Comparison of ENCODE assay signal across 9 cellular contexts in genomic region chr3:187042062-187042745, GRCh38.
DNase-seq lines count a peak whose midpoint lies in the region; ATAC-seq and TF ChIP-seq lines count a peak whose summit lies in the region.
"Had no signal": no experiment of that assay in that cellular context is flagged by ENCODE, and none has a peak within 500 bp of the region (broad histone marks: within the 10 kb centered on the region; RNA-seq: fewer than 3 reads in every experiment).

No MANE protein-coding gene starts in this region.

- H3K9me3 ChIP-seq in smooth muscle cell (replicated peaks; ENCODE audit: low read depth): no peaks in the 10 kb centered on the region
- H3K9me3 ChIP-seq: psoas muscle had no signal

- CTCF ChIA-PET in activated CD4-positive, alpha-beta T cell treated with anti-CD3 and anti-CD28 coated beads, Interleukin-2, amount 10 ng/mL, durations not matched to agents 7 days and 5 days (lab: Charles Lee): interaction anchor here (1.9 to 3.8 kb wide), 3 partner anchors 12 to 110 kb away, joined by 6 to 24 read pairs (median 6); no protein-coding TSS in a partner anchor
- CTCF ChIA-PET in activated CD8-positive, alpha-beta T cell treated with anti-CD3 and anti-CD28 coated beads, Interleukin-2, amount 10 ng/mL, durations not matched to agents 7 days and 5 days (lab: Charles Lee): interaction anchor here (1.0 to 2.8 kb wide), 7 partner anchors 12 to 193 kb away, joined by 3 to 18 read pairs (median 5); no protein-coding TSS in a partner anchor

- no peak overlapping the region for H3K4me2 ChIP-seq in smooth muscle cell

- H3K9ac ChIP-seq in smooth muscle cell (ENCODE audit: low read depth): no peak overlapping the region

- WGBS in smooth muscle cell (ENCODE audit: low lambda C conversion rate): 79% methylated on average over 7 of the region's 7 CpGs

- H3K36me3 ChIP-seq in smooth muscle cell (ENCODE audit: low read depth): no peaks in the 10 kb centered on the region

- TF ChIP-seq CTCF in smooth muscle cell (IDR thresholded peaks at IDR 0.05; ENCODE audit: borderline replicate concordance, insufficient read depth, poor library complexity, severe bottlenecking): no peak

- no peak for DNase-seq in activated CD4-positive, alpha-beta T cell treated with anti-CD3 and anti-CD28 coated beads, Interleukin-2, amount 10 ng/mL, durations not matched to agents 7 days and 5 days
- no peak for DNase-seq in activated CD4-positive, alpha-beta T cell treated with anti-CD3 and anti-CD28 coated beads, Interleukin-2, amount 50 U/mL, for 48 hours
- no peak for DNase-seq in activated CD8-positive, alpha-beta T cell treated with anti-CD3 and anti-CD28 coated beads, Interleukin-2, amount 10 ng/mL, durations not matched to agents 7 days and 5 days
- DNase-seq in smooth muscle cell (lab: John Stamatoyannopoulos, UW; ENCODE audit: unreplicated experiment) (no peak), NCI-H345 (lab: John Stamatoyannopoulos, UW) (no peak), dermis blood vessel endothelial cell (no peak)
- DNase-seq: psoas muscle had no signal

- H3K27ac ChIP-seq in smooth muscle cell (ENCODE audit: low read depth): peak overlapping the region; percentile 12
- H3K27ac ChIP-seq: psoas muscle had no signal

- H3K4me3 ChIP-seq in smooth muscle cell: no peak overlapping the region
- H3K4me3 ChIP-seq: psoas muscle had no signal

- H3F3A ChIP-seq in smooth muscle cell (ENCODE audit: low read depth): no peaks in the 10 kb centered on the region

- no peaks in the 10 kb centered on the region for H3K4me1 ChIP-seq in smooth muscle cell (ENCODE audit: low read depth)

- peaks cover 13% of the 10 kb centered on the region for H3K9me3 Mint-ChIP-seq in activated CD4-positive, alpha-beta T cell treated with anti-CD3 and anti-CD28 coated beads, Interleukin-2, amount 10 ng/mL, durations not matched to agents 7 days and 5 days
- H3K9me3 Mint-ChIP-seq in activated CD8-positive, alpha-beta T cell treated with anti-CD3 and anti-CD28 coated beads, Interleukin-2, amount 10 ng/mL, durations not matched to agents 7 days and 5 days (ENCODE audit: insufficient read depth): no peaks in the 10 kb centered on the region

- H2AFZ ChIP-seq in smooth muscle cell (ENCODE audit: low read depth): no peak overlapping the region

- POLR2A ChIA-PET in activated CD4-positive, alpha-beta T cell treated with anti-CD3 and anti-CD28 coated beads, Interleukin-2, amount 10 ng/mL, durations not matched to agents 7 days and 5 days (lab: Charles Lee): interaction anchor here (1.0 kb wide), 1 partner anchor 15 kb away, joined by 8 read pairs; no protein-coding TSS in a partner anchor
- POLR2A ChIA-PET in activated CD8-positive, alpha-beta T cell treated with anti-CD3 and anti-CD28 coated beads, Interleukin-2, amount 10 ng/mL, durations not matched to agents 7 days and 5 days (lab: Charles Lee): interaction anchor here (0.6 to 6.5 kb wide), 5 partner anchors 8 to 557 kb away, joined by 3 to 69 read pairs (median 4); no protein-coding TSS in a partner anchor

- no peaks in the 10 kb centered on the region for H3K27me3 ChIP-seq in smooth muscle cell (ENCODE audit: low read depth)

- peaks cover 81% of the 10 kb centered on the region for H3K4me1 Mint-ChIP-seq in activated CD4-positive, alpha-beta T cell treated with anti-CD3 and anti-CD28 coated beads, Interleukin-2, amount 10 ng/mL, durations not matched to agents 7 days and 5 days
- H3K4me1 Mint-ChIP-seq in activated CD8-positive, alpha-beta T cell treated with anti-CD3 and anti-CD28 coated beads, Interleukin-2, amount 10 ng/mL, durations not matched to agents 7 days and 5 days (ENCODE audit: low read depth): peaks cover 74% of the 10 kb centered on the region

- H3K79me2 ChIP-seq in smooth muscle cell (ENCODE audit: low read depth): no peaks in the 10 kb centered on the region

- peak overlapping the region; percentile 90 for H3K27ac Mint-ChIP-seq in activated CD4-positive, alpha-beta T cell treated with anti-CD3 and anti-CD28 coated beads, Interleukin-2, amount 10 ng/mL, durations not matched to agents 7 days and 5 days
- H3K27ac Mint-ChIP-seq in activated CD8-positive, alpha-beta T cell treated with anti-CD3 and anti-CD28 coated beads, Interleukin-2, amount 10 ng/mL, durations not matched to agents 7 days and 5 days: peak overlapping the region; percentile 95

- ATAC-seq in HG02642 (IDR thresholded peaks at IDR 0.05; ENCODE audit: poor library complexity, unreplicated experiment) (peak; percentile 8), GM21526 (IDR thresholded peaks at IDR 0.05; ENCODE audit: low FRiP score, unreplicated experiment) (no peak)
- ATAC-seq in activated CD8-positive, alpha-beta T cell treated with anti-CD3 and anti-CD28 coated beads, Interleukin-2, amount 10 ng/mL, durations not matched to agents 7 days and 5 days: no peak

- H3K4me3 Mint-ChIP-seq in activated CD4-positive, alpha-beta T cell treated with anti-CD3 and anti-CD28 coated beads, Interleukin-2, amount 10 ng/mL, durations not matched to agents 7 days and 5 days: peak overlapping the region; percentile 40
- peak overlapping the region; percentile 65 for H3K4me3 Mint-ChIP-seq in activated CD8-positive, alpha-beta T cell treated with anti-CD3 and anti-CD28 coated beads, Interleukin-2, amount 10 ng/mL, durations not matched to agents 7 days and 5 days

- no peaks in the 10 kb centered on the region for H4K20me1 ChIP-seq in smooth muscle cell (ENCODE audit: low read depth)

- H3K27me3 Mint-ChIP-seq in activated CD4-positive, alpha-beta T cell treated with anti-CD3 and anti-CD28 coated beads, Interleukin-2, amount 10 ng/mL, durations not matched to agents 7 days and 5 days: no peaks in the 10 kb centered on the region
- no peaks in the 10 kb centered on the region for H3K27me3 Mint-ChIP-seq in activated CD8-positive, alpha-beta T cell treated with anti-CD3 and anti-CD28 coated beads, Interleukin-2, amount 10 ng/mL, durations not matched to agents 7 days and 5 days (ENCODE audit: low read depth)

- H3K36me3 Mint-ChIP-seq in activated CD4-positive, alpha-beta T cell treated with anti-CD3 and anti-CD28 coated beads, Interleukin-2, amount 10 ng/mL, durations not matched to agents 7 days and 5 days (ENCODE audit: low read depth): peaks cover 84% of the 10 kb centered on the region
- H3K36me3 Mint-ChIP-seq in activated CD8-positive, alpha-beta T cell treated with anti-CD3 and anti-CD28 coated beads, Interleukin-2, amount 10 ng/mL, durations not matched to agents 7 days and 5 days (ENCODE audit: low read depth): peaks cover 85% of the 10 kb centered on the region
